Comparison of ENCODE assay signal across 16 cellular contexts in genomic region chr5:160694896-160695295, GRCh38.
"Had no signal": no experiment of that assay in that cellular context is flagged by ENCODE, and none has a peak within 500 bp of the region (broad histone marks: within the 10 kb centered on the region; RNA-seq: fewer than 3 reads in every experiment).

No MANE protein-coding gene starts in this region.

- H3K9me3 Mint-ChIP-seq: activated naive CD4-positive, alpha-beta T cell treated with anti-CD3 and anti-CD28 coated beads, Interleukin-2, amount 50 U/mL, for 72 hours; neural progenitor cell had no signal

- H3K36me3 Mint-ChIP-seq: activated naive CD4-positive, alpha-beta T cell treated with anti-CD3 and anti-CD28 coated beads, Interleukin-2, amount 50 U/mL, for 72 hours; neural progenitor cell had no signal

- H3K4me3 Mint-ChIP-seq: neural progenitor cell had no signal

- ATAC-seq: activated naive CD4-positive, alpha-beta T cell treated with anti-CD3 and anti-CD28 coated beads, Interleukin-2, amount 50 U/mL, for 72 hours; body of pancreas; gastrocnemius medialis; heart right ventricle; left ventricle myocardium superior had no signal

- DNase-seq: activated effector memory CD4-positive, alpha-beta T cell treated with anti-CD3 and anti-CD28 coated beads, Interleukin-2, amount 50 U/mL, for 16 hours; activated T-cell treated with anti-CD3 and anti-CD28 coated beads, Interleukin-2, amount 50 U/mL, for 1 hour; amniotic stem cell; body of pancreas; central memory CD4-positive, alpha-beta T cell; dorsolateral prefrontal cortex; gastrocnemius medialis; heart right ventricle; left ventricle myocardium superior; mesendoderm; ovary; stimulated activated CD4-positive, alpha-beta T cell treated with anti-CD3 and anti-CD28 coated beads, Interleukin-4, amount 100 ng/mL, for 1 hour; stomach; T-helper 2 cell had no signal

- H3K27ac Mint-ChIP-seq: activated naive CD4-positive, alpha-beta T cell treated with anti-CD3 and anti-CD28 coated beads, Interleukin-2, amount 50 U/mL, for 72 hours; neural progenitor cell had no signal
